Comparison of ENCODE assay signal across 25 cellular contexts in the genomic region with DNA sequence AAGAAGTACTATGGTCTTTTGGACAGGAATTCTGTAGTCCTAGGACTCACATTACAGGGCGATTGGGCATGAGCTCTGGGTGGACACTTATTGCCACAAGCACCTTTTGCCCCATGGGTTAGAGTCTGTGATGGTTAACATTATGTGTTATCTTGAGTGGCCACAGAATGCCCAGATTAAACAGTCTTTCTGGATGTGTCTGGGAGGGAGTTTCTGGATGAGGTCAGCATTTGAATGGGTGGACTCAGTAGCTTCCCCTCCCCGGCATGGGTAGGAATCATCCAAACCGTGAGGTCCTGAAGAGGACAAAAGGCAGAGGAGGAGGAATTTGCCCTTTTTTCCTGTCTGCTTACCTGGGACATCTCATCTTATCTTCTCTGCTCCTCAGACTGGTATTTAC.
DNase-seq lines count a peak whose midpoint lies in the region; ATAC-seq, FAIRE-seq and TF ChIP-seq lines count a peak whose summit lies in the region.
"Had no signal": no experiment of that assay in that cellular context is flagged by ENCODE, and none has a peak within 500 bp of the region (broad histone marks: within the 10 kb centered on the region; RNA-seq: fewer than 3 reads in every experiment).

No MANE protein-coding gene starts in this region.

- no peak for TF ChIP-seq CTCF in left lung (IDR thresholded peaks at IDR 0.05)

- H3K36me3 ChIP-seq in left lung: no peaks in the 10 kb centered on the region
- no peaks in the 10 kb centered on the region for H3K36me3 ChIP-seq in small intestine (ENCODE audit: control insufficient read depth in 2 of 2, insufficient read depth in 2 of 2, low read length in 2 of 2)
- no peaks in the 10 kb centered on the region for H3K36me3 ChIP-seq in SJCRH30
- H3K36me3 ChIP-seq: BE2C; BLaER1 treated with 17β-estradiol and CSF1 and Interleukin-3, amounts not matched to agents 10 nM and 100 nM had no signal

- WGBS in small intestine, 3 donors: 62 to 73% (median 62%) methylated on average over 3 of the region's 3 CpGs

- H3K9me3 ChIP-seq in left lung (peaks cover 0 to 3% of the 10 kb centered on the region in 2 donors), small intestine (ENCODE audit: control insufficient read depth, low read depth) (no peaks in the 10 kb centered on the region), SJCRH30 (replicated peaks) (0 out of 2 replicates have a peak, but pooled peaks cover 2% of the 10 kb centered on the region)
- H3K9me3 ChIP-seq: A549, BE2C had no signal

- DNase-seq in NCI-H226: peak; percentile 49
- no peak for DNase-seq in left lung
- peak; percentile 57 for DNase-seq in small intestine
- no peak for DNase-seq in urothelium cell line (ENCODE audit: low spot score)
- no peak for DNase-seq in GM19238 (ENCODE audit: insufficient read length, low spot score)
- DNase-seq in SJCRH30: no peak
- DNase-seq: ACHN; AML-193; BE2C; CD4-positive, alpha-beta T cell; CD8-positive, alpha-beta memory T cell; DMS 273 treated with DMSO at 0.1 percent for 48 hours; DMS79; EL; GDM1; H9; HFFc6 had no signal

- H3K4me3 ChIP-seq in left lung: no peak overlapping the region
- no peak overlapping the region for H3K4me3 ChIP-seq in small intestine (ENCODE audit: low read depth in 1 of 2, low read length in 2 of 2)
- no peak overlapping the region for H3K4me3 ChIP-seq in SJCRH30
- H3K4me3 ChIP-seq: A549; BLaER1 treated with 17β-estradiol and CSF1 and Interleukin-3, amounts not matched to agents 10 nM and 100 nM; GM12878; GM23338 had no signal

- ATAC-seq in left lung: peak; percentile 12
- ATAC-seq in HG03025 (IDR thresholded peaks at IDR 0.05; ENCODE audit: low FRiP score, unreplicated experiment): no peak
- ATAC-seq: A549, GM12878, GM23338, HCT116 had no signal

- H3K4me1 ChIP-seq in left lung (no peaks in the 10 kb centered on the region), small intestine (ENCODE audit: control insufficient read depth in 2 of 2, insufficient read depth in 1 of 2, low read depth in 1 of 2, low read length in 1 of 2) (no peaks in the 10 kb centered on the region), SJCRH30 (no peaks in the 10 kb centered on the region)
- H3K4me1 ChIP-seq: A549, BE2C had no signal

- intact Hi-C loops in left lung (cut with DNase I): no loop called here

- no peak overlapping the region for H3K27ac ChIP-seq in left lung
- H3K27ac ChIP-seq in small intestine (ENCODE audit: low read depth in 1 of 2, low read length in 1 of 2): no peak overlapping the region
- H3K27ac ChIP-seq in SJCRH30: no peak overlapping the region
- H3K27ac ChIP-seq: 22Rv1; A549; BLaER1 treated with 17β-estradiol and CSF1 and Interleukin-3, amounts not matched to agents 10 nM and 100 nM had no signal

- FAIRE-seq in small intestine (lab: Jason Lieb, UNC) (no peak), urothelium cell line (lab: Jason Lieb, UNC) (peak; percentile 92)
- FAIRE-seq: A549, D721Med, GM12878 had no signal

- no peaks in the 10 kb centered on the region for H3K27me3 ChIP-seq in left lung
- H3K27me3 ChIP-seq in small intestine (ENCODE audit: control insufficient read depth in 2 of 2, insufficient read depth in 2 of 2, low read length in 2 of 2): no peaks in the 10 kb centered on the region
- no peaks in the 10 kb centered on the region for H3K27me3 ChIP-seq in SJCRH30
- H3K27me3 ChIP-seq: BE2C; BLaER1 treated with 17β-estradiol and CSF1 and Interleukin-3, amounts not matched to agents 10 nM and 100 nM had no signal

Comparison
In these comparisons a context has a peak if more than half of its experiments do, and no peak if none do; other contexts are left out.
1. DNase-seq: peak in NCI-H226 (single experiment) and small intestine (single experiment); none in left lung (0 of 2), urothelium cell line (single experiment), GM19238 (single experiment) and SJCRH30 (0 of 2).